17 cellular contexts compared by ENCODE assay signal in genomic region chr5:105905392-105905791, GRCh38.
"Had no signal": no experiment of that assay in that cellular context is flagged by ENCODE, and none has a peak within 500 bp of the region (broad histone marks: within the 10 kb centered on the region; RNA-seq: fewer than 3 reads in every experiment).

No MANE protein-coding gene starts in this region.

- H3K27ac Mint-ChIP-seq: activated CD8-positive, alpha-beta T cell treated with anti-CD3 and anti-CD28 coated beads for 36 hours; activated naive CD4-positive, alpha-beta T cell treated with anti-CD3 and anti-CD28 coated beads, Interleukin-2, amount 50 U/mL, for 24 hours; mesothelial cell of epicardium; stimulated activated naive CD8-positive, alpha-beta T cell treated with anti-CD3 and anti-CD28 coated beads, Interleukin-15, amount 100 ng/mL, for 72 hours had no signal

- H3K27me3 ChIP-seq: colonic mucosa, esophagus muscularis mucosa, ovary, upper lobe of left lung had no signal

- H3K9me3 ChIP-seq: colonic mucosa, esophagus muscularis mucosa, ovary, upper lobe of left lung had no signal

- ATAC-seq: activated CD8-positive, alpha-beta T cell treated with anti-CD3 and anti-CD28 coated beads for 36 hours; activated T-cell treated with anti-CD3 and anti-CD28 coated beads, Interleukin-2, amount 50 U/mL, for 4 hours; sciatic nerve; stimulated activated naive CD8-positive, alpha-beta T cell treated with anti-CD3 and anti-CD28 coated beads, Interleukin-15, amount 100 ng/mL, for 72 hours had no signal

- H3K36me3 Mint-ChIP-seq: activated naive CD4-positive, alpha-beta T cell treated with anti-CD3 and anti-CD28 coated beads, Interleukin-2, amount 50 U/mL, for 24 hours; mesothelial cell of epicardium had no signal

- H3K4me3 ChIP-seq: colonic mucosa, esophagus muscularis mucosa, lung, ovary, upper lobe of left lung had no signal

- H3K27me3 Mint-ChIP-seq: activated CD8-positive, alpha-beta T cell treated with anti-CD3 and anti-CD28 coated beads for 36 hours; activated naive CD4-positive, alpha-beta T cell treated with anti-CD3 and anti-CD28 coated beads, Interleukin-2, amount 50 U/mL, for 24 hours; stimulated activated naive CD8-positive, alpha-beta T cell treated with anti-CD3 and anti-CD28 coated beads, Interleukin-15, amount 100 ng/mL, for 72 hours had no signal

- H3K9me3 Mint-ChIP-seq: mesothelial cell of epicardium; stimulated activated naive CD8-positive, alpha-beta T cell treated with anti-CD3 and anti-CD28 coated beads, Interleukin-15, amount 100 ng/mL, for 72 hours had no signal

- H3K36me3 ChIP-seq: colonic mucosa, esophagus muscularis mucosa, ovary, upper lobe of left lung, WERI-Rb-1 had no signal

- H3K27ac ChIP-seq: colonic mucosa, esophagus muscularis mucosa, ovary, upper lobe of left lung, WERI-Rb-1 had no signal

- H3K4me1 Mint-ChIP-seq: activated naive CD4-positive, alpha-beta T cell treated with anti-CD3 and anti-CD28 coated beads, Interleukin-2, amount 50 U/mL, for 24 hours; stimulated activated naive CD8-positive, alpha-beta T cell treated with anti-CD3 and anti-CD28 coated beads, Interleukin-15, amount 100 ng/mL, for 72 hours had no signal

- H3K4me1 ChIP-seq: colonic mucosa, esophagus muscularis mucosa, upper lobe of left lung had no signal

- H3K4me3 Mint-ChIP-seq: activated CD8-positive, alpha-beta T cell treated with anti-CD3 and anti-CD28 coated beads for 36 hours; activated naive CD4-positive, alpha-beta T cell treated with anti-CD3 and anti-CD28 coated beads, Interleukin-2, amount 50 U/mL, for 24 hours; activated T-cell treated with anti-CD3 and anti-CD28 coated beads, Interleukin-2, amount 50 U/mL, for 4 hours; mesothelial cell of epicardium; stimulated activated naive CD8-positive, alpha-beta T cell treated with anti-CD3 and anti-CD28 coated beads, Interleukin-15, amount 100 ng/mL, for 72 hours had no signal

- DNase-seq: activated CD4-positive, alpha-beta T cell treated with anti-CD3 and anti-CD28 coated beads for 48 hours; activated CD8-positive, alpha-beta T cell treated with anti-CD3 and anti-CD28 coated beads for 36 hours; activated effector memory CD4-positive, alpha-beta T cell treated with anti-CD3 and anti-CD28 coated beads, Interleukin-2, amount 50 U/mL, for 16 hours; activated T-cell treated with anti-CD3 and anti-CD28 coated beads, Interleukin-2, amount 50 U/mL, for 4 hours; caudate nucleus; colonic mucosa; ovary; stimulated activated CD4-positive, alpha-beta T cell treated with anti-CD3 and anti-CD28 coated beads, Interleukin-1b, Interleukin-23, amount 100 ng/mL, for 48 hours; stimulated activated naive CD8-positive, alpha-beta T cell treated with anti-CD3 and anti-CD28 coated beads, Interleukin-15, amount 100 ng/mL, for 72 hours; T1000; upper lobe of left lung; WERI-Rb-1 had no signal
